Comparison of ENCODE assay signal across 6 cellular contexts in genomic region chr11:829116-829945, GRCh38. TPM values are rescaled to one million over a fixed set of nuclear protein-coding genes. Genes with fewer than 3 reads are reported as not detected.
DNase-seq lines count a peak whose midpoint lies in the region; FAIRE-seq lines count a peak whose summit lies in the region.

No MANE protein-coding gene starts in this region.

- DNase-seq in Daoy (ENCODE audit: low read depth) (peak; percentile 68), adipocyte (ENCODE audit: low read depth) (no peak), NCI-H748 (lab: John Stamatoyannopoulos, UW; ENCODE audit: unreplicated experiment) (no peak), urothelium cell line (ENCODE audit: low spot score) (no peak), cerebellum (ENCODE audit: low spot score) (no peak)

- H3K36me3 ChIP-seq in adipocyte (ENCODE audit: control insufficient read depth, insufficient read depth, low read length, severe bottlenecking), result peaks cover 15% of the 10 kb centered on the region
- no peaks in the 10 kb centered on the region for H3K36me3 ChIP-seq in mucosa of stomach (ENCODE audit: control insufficient read depth, insufficient read depth, low read length)

- H3K27me3 ChIP-seq in adipocyte (replicated peaks; ENCODE audit: control insufficient read depth, insufficient read depth, low read length) (no peaks in the 10 kb centered on the region), mucosa of stomach (ENCODE audit: control insufficient read depth, insufficient read depth, low read length) (peaks cover 19% of the 10 kb centered on the region)

- H3K4me1 ChIP-seq in adipocyte (ENCODE audit: control insufficient read depth, insufficient read depth, low read length) (peaks cover 39% of the 10 kb centered on the region), mucosa of stomach (ENCODE audit: control insufficient read depth, insufficient read depth, low read length) (peaks cover 82% of the 10 kb centered on the region)

- no peak for FAIRE-seq in urothelium cell line (lab: Jason Lieb, UNC)

- H3K4me3 ChIP-seq in adipocyte (ENCODE audit: low read length) (peak overlapping the region; percentile 59), mucosa of stomach (ENCODE audit: low read length) (peak overlapping the region; percentile 26)

- H3K9ac ChIP-seq in adipocyte (ENCODE audit: low read length), result peak overlapping the region; percentile 62
- H3K9ac ChIP-seq in mucosa of stomach (ENCODE audit: low read length), result peak overlapping the region; percentile 89

- H3K9me3 ChIP-seq in adipocyte (ENCODE audit: control insufficient read depth, low read length) (no peaks in the 10 kb centered on the region), mucosa of stomach (ENCODE audit: control insufficient read depth, low read length) (no peaks in the 10 kb centered on the region)

RNA-seq across cellular contexts. Expression of gene CRACR2B, which starts 1.6 kb away (rescaled TPM):
- total RNA-seq in Daoy (2014; rRNA removed; shearing (Covaris generic)), result 5.3 and 9.0 TPM in 2 replicates
- total RNA-seq in cerebellum, result 4.0 TPM

RNA-seq across cellular contexts. Expression of gene CD151, which starts 3.4 kb away (rescaled TPM):
- total RNA-seq in Daoy (2014; rRNA removed; shearing (Covaris generic)), result 246 and 253 TPM in 2 replicates
- 36.7 TPM for total RNA-seq in cerebellum

RNA-seq across cellular contexts. Expression of gene PNPLA2, which starts 10.6 kb away (rescaled TPM):
- 10.9 and 24.2 TPM in 2 replicates for total RNA-seq in Daoy (2014; rRNA removed; shearing (Covaris generic))
- 13.6 TPM for total RNA-seq in cerebellum

RNA-seq across cellular contexts. Expression of gene POLR2L, which starts 13.0 kb away (rescaled TPM):
- total RNA-seq in Daoy (2014; rRNA removed; shearing (Covaris generic)), result 75.7 and 113 TPM in 2 replicates
- total RNA-seq in cerebellum, result 23.7 TPM

RNA-seq across cellular contexts. Expression of gene TSPAN4, which starts 13.3 kb away (rescaled TPM):
- 29.3 and 37.3 TPM in 2 replicates for total RNA-seq in Daoy (2014; rRNA removed; shearing (Covaris generic))
- total RNA-seq in cerebellum, result 34.8 TPM
